In genomic region chr9:127897194-127897692, GRCh38 we compare ENCODE assay signal across 8 cellular contexts. TPM values are rescaled to one million over a fixed set of nuclear protein-coding genes. Genes with fewer than 3 reads are reported as not detected.
DNase-seq lines count a peak whose midpoint lies in the region; ATAC-seq, FAIRE-seq and TF ChIP-seq lines count a peak whose summit lies in the region.

No MANE protein-coding gene starts in this region.

- FAIRE-seq in GM12892 (lab: Jason Lieb, UNC): no peak

- H3K27ac ChIP-seq in tibial artery: peak overlapping the region; percentile 99

- no peak overlapping the region for H3K4me3 ChIP-seq in mucosa of descending colon
- H3K4me3 ChIP-seq in tibial artery: peak overlapping the region; percentile 96 to 98

- ATAC-seq in mucosa of descending colon: peak; percentile 45
- ATAC-seq in GM18907 (IDR thresholded peaks at IDR 0.05; ENCODE audit: unreplicated experiment): no peak

- H3K4me1 ChIP-seq in mucosa of descending colon (ENCODE audit: low read depth) (peaks cover 33% of the 10 kb centered on the region), tibial artery (peaks cover 0 to 48% (median 41%) of the 10 kb centered on the region in 4 donors)

- H3K36me3 ChIP-seq in mucosa of descending colon (ENCODE audit: low read depth): peaks cover 16% of the 10 kb centered on the region
- peaks cover 40 to 45% (median 41%) of the 10 kb centered on the region in 3 donors for H3K36me3 ChIP-seq in tibial artery

- H3K9me3 ChIP-seq in mucosa of descending colon (peaks cover 17% of the 10 kb centered on the region), tibial artery (no peaks in the 10 kb centered on the region)

- TF ChIP-seq CTCF in mucosa of descending colon (IDR thresholded peaks at IDR 0.05): no peak
- no peak for TF ChIP-seq CTCF in tibial artery (IDR thresholded peaks at IDR 0.05)

- H3K27me3 ChIP-seq in tibial artery: no peaks in the 10 kb centered on the region

- no peak for TF ChIP-seq POLR2A in GM12892 (IDR thresholded peaks at IDR 0.05; ENCODE audit: low read depth, low read length)

- intact Hi-C loops in mucosa of descending colon (cut with DNase I, micrococcal nuclease): no loop called here
- intact Hi-C loops in tibial artery (cut with DNase I; ENCODE audit: low total_unique reads): no loop called here

- DNase-seq in stimulated activated CD4-positive, alpha-beta T cell treated with anti-CD3 and anti-CD28 coated beads, Interleukin-4, amount 100 ng/mL, for 1 hour: peak; percentile 42
- DNase-seq in stimulated activated CD4-positive, alpha-beta T cell treated with anti-CD3 and anti-CD28 coated beads, Interleukin-12 subunit alpha, Interleukin-12 subunit beta, amount 100 ng/mL, for 4 hours: no peak
- DNase-seq in SKM-1 treated with dmso at 0.1 percent for 144 hours (lab: John Stamatoyannopoulos, UW; ENCODE audit: unreplicated experiment) (peak; percentile 81), epidermal melanocyte (ENCODE audit: insufficient read length, low spot score) (peak; percentile 81), mucosa of descending colon (peak in 2 of 3 donors; percentile 69 to 75), tibial artery (peak; percentile 89 to 95), GM12892 (ENCODE audit: insufficient read length) (no peak)

RNA-seq across cellular contexts. Expression of gene ST6GALNAC6, which starts 2.2 kb away (rescaled TPM):
- 100 to 1,000 TPM; 121 to 266 (median 175) TPM for total RNA-seq in mucosa of descending colon
- polyA plus RNA-seq in GM12892 (2012; ENCODE audit: missing spikeins): 25.3 TPM

RNA-seq across cellular contexts. Expression of gene ST6GALNAC4, which starts 19.6 kb away (rescaled TPM):
- total RNA-seq in mucosa of descending colon: 10 to 100 TPM; 31.0 to 39.2 (median 37.2) TPM
- polyA plus RNA-seq in GM12892 (2012; ENCODE audit: missing spikeins): 17.0 TPM

RNA-seq across cellular contexts. Expression of gene AK1, which starts 19.8 kb away (rescaled TPM):
- total RNA-seq in mucosa of descending colon: 100 to 1,000 TPM in 2 of 3 donors, 10 to 100 TPM in 1; 66.7 to 157 (median 106) TPM
- 10.7 TPM for polyA plus RNA-seq in GM12892 (2012; ENCODE audit: missing spikeins)

RNA-seq across cellular contexts. Expression of gene PIP5KL1, which starts 33.3 kb away (rescaled TPM):
- 1 to 10 TPM in 2 of 3 donors, under 1 TPM in 1; 0.58 to 1.9 (median 1.1) TPM for total RNA-seq in mucosa of descending colon
- polyA plus RNA-seq in GM12892 (2012; ENCODE audit: missing spikeins): 0.36 TPM

RNA-seq across cellular contexts. Expression of gene DPM2, which starts 40.4 kb away (rescaled TPM):
- total RNA-seq in mucosa of descending colon: 10 to 100 TPM; 23.0 to 30.4 (median 29.4) TPM
- polyA plus RNA-seq in GM12892 (2012; ENCODE audit: missing spikeins): 26.4 TPM

Comparison
In these comparisons a context has a peak if more than half of its experiments do, and no peak if none do; other contexts are left out.
1. DNase-seq: peak in stimulated activated CD4-positive, alpha-beta T cell treated with anti-CD3 and anti-CD28 coated beads, Interleukin-4, amount 100 ng/mL, for 1 hour (single experiment), SKM-1 treated with dmso at 0.1 percent for 144 hours (single experiment), epidermal melanocyte (single experiment), mucosa of descending colon (2 of 3) and tibial artery (2 of 2); none in stimulated activated CD4-positive, alpha-beta T cell treated with anti-CD3 and anti-CD28 coated beads, Interleukin-12 subunit alpha, Interleukin-12 subunit beta, amount 100 ng/mL, for 4 hours (single experiment) and GM12892 (single experiment).